Comparison of ENCODE assay signal across 2 cellular contexts in the genomic region with DNA sequence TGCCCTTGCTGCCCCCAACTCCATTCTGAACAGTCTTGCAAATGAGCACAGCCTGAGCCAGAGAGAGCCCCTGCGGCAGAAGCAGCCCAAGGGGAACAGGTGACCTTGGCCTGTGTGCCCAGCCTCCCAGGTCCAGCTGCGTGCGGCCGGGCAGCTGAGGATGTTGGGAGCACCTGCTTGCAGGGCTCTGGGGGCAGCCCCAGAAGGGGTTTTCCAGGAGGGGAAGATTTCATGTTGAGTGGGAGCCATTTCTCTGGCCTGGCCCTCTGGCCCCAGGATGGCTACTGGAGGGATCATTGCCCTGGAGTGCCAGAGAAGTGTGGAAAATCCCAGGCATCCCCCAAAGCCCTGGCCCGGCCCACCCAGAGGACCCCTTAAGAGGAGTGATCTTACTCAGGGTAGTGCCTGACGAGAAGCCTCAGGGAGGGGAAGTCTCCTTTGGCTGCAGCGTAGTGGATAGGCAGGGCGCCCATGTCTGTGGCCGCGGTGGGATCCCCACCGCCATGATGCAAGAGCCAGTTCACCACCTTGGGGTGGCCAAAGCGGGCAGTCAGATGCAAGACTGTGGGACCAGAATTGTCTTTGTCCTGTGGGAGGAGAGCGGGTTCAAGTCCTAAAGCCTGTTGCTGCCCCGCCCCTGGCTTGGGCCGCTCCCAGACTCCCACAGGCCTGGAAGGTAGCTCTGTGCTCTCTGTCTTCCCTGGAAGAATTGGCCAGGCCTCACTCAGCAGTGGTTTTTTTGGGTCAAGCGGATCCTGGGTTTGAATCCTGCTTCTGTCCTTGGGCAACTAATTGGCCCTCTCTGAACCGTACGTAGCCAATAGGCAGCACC.
TF ChIP-seq lines count a peak whose summit lies in the region.

No MANE protein-coding gene starts in this region.

TF ChIP-seq in HCT116, 20 proteins besides CTCF, POLR2A, EP300 and RAD21:
- TF ChIP-seq EGR1 (IDR thresholded peaks at IDR 0.05; ENCODE audit: low read depth) (no peak), MAX (IDR thresholded peaks at IDR 0.05) (no peak), FOSL1 (IDR thresholded peaks at IDR 0.05; ENCODE audit: low read depth) (no peak), SRF (IDR thresholded peaks at IDR 0.05; ENCODE audit: low read depth) (no peak), EZH2phosphoT487 (IDR thresholded peaks at IDR 0.05; ENCODE audit: borderline replicate concordance) (no peak), JUND (IDR thresholded peaks at IDR 0.05) (no peak), YY1 (IDR thresholded peaks at IDR 0.05; ENCODE audit: extremely low read depth, insufficient replicate concordance, low read depth, low read length) (no peak), POLR2AphosphoS5 (IDR thresholded peaks at IDR 0.05; ENCODE audit: low read depth, low read length) (no peak), ELF1 (IDR thresholded peaks at IDR 0.05; ENCODE audit: borderline replicate concordance, low read depth) (no peak), ZFX (IDR thresholded peaks at IDR 0.05) (no peak), CEBPB (IDR thresholded peaks at IDR 0.05; ENCODE audit: low read depth) (no peak), ATF3 (IDR thresholded peaks at IDR 0.05) (no peak), CBX3 (IDR thresholded peaks at IDR 0.05; ENCODE audit: low read depth) (no peak), SP1 (IDR thresholded peaks at IDR 0.05; ENCODE audit: low read depth) (no peak), SIN3A (IDR thresholded peaks at IDR 0.05; ENCODE audit: low read depth) (no peak)
- TF ChIP-seq, protein P1, sequence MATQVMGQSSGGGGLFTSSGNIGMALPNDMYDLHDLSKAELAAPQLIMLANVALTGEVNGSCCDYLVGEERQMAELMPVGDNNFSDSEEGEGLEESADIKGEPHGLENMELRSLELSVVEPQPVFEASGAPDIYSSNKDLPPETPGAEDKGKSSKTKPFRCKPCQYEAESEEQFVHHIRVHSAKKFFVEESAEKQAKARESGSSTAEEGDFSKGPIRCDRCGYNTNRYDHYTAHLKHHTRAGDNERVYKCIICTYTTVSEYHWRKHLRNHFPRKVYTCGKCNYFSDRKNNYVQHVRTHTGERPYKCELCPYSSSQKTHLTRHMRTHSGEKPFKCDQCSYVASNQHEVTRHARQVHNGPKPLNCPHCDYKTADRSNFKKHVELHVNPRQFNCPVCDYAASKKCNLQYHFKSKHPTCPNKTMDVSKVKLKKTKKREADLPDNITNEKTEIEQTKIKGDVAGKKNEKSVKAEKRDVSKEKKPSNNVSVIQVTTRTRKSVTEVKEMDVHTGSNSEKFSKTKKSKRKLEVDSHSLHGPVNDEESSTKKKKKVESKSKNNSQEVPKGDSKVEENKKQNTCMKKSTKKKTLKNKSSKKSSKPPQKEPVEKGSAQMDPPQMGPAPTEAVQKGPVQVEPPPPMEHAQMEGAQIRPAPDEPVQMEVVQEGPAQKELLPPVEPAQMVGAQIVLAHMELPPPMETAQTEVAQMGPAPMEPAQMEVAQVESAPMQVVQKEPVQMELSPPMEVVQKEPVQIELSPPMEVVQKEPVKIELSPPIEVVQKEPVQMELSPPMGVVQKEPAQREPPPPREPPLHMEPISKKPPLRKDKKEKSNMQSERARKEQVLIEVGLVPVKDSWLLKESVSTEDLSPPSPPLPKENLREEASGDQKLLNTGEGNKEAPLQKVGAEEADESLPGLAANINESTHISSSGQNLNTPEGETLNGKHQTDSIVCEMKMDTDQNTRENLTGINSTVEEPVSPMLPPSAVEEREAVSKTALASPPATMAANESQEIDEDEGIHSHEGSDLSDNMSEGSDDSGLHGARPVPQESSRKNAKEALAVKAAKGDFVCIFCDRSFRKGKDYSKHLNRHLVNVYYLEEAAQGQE (IDR thresholded peaks at IDR 0.05; ENCODE audit: low read depth): no peak
- TF ChIP-seq, protein P2, sequence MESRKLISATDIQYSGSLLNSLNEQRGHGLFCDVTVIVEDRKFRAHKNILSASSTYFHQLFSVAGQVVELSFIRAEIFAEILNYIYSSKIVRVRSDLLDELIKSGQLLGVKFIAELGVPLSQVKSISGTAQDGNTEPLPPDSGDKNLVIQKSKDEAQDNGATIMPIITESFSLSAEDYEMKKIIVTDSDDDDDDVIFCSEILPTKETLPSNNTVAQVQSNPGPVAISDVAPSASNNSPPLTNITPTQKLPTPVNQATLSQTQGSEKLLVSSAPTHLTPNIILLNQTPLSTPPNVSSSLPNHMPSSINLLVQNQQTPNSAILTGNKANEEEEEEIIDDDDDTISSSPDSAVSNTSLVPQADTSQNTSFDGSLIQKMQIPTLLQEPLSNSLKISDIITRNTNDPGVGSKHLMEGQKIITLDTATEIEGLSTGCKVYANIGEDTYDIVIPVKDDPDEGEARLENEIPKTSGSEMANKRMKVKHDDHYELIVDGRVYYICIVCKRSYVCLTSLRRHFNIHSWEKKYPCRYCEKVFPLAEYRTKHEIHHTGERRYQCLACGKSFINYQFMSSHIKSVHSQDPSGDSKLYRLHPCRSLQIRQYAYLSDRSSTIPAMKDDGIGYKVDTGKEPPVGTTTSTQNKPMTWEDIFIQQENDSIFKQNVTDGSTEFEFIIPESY (IDR thresholded peaks at IDR 0.05; ENCODE audit: extremely low read depth, insufficient replicate concordance, low read length): no peak

TF ChIP-seq in endothelial cell of umbilical vein, 7 proteins besides CTCF, POLR2A, EP300 and RAD21:
- TF ChIP-seq MAX (IDR thresholded peaks at IDR 0.05; ENCODE audit: insufficient read depth, insufficient read length): no peak
- no peak for TF ChIP-seq POLR2AphosphoS5 (IDR thresholded peaks at IDR 0.05; ENCODE audit: insufficient read depth, low read depth, low read length)
- TF ChIP-seq JUN (IDR thresholded peaks at IDR 0.05; ENCODE audit: borderline replicate concordance, insufficient read depth, insufficient read length, low read depth): no peak
- no peak for TF ChIP-seq GATA2 (IDR thresholded peaks at IDR 0.05; ENCODE audit: insufficient read depth, insufficient read length, low read depth, low read length)
- no peak for TF ChIP-seq MYC (IDR thresholded peaks at IDR 0.05; ENCODE audit: low read depth, low read length)
